In genomic region chr14:94394594-94395305, GRCh38 we compare ENCODE assay signal across 9 cellular contexts. TPM values are rescaled to one million over a fixed set of nuclear protein-coding genes. Genes with fewer than 3 reads are reported as not detected.
DNase-seq lines count a peak whose midpoint lies in the region; ATAC-seq and TF ChIP-seq lines count a peak whose summit lies in the region.
"Had no signal": no experiment of that assay in that cellular context is flagged by ENCODE, and none has a peak within 500 bp of the region (broad histone marks: within the 10 kb centered on the region; RNA-seq: fewer than 3 reads in every experiment).

No MANE protein-coding gene starts in this region.

- peaks cover 21% of the 10 kb centered on the region for H3K4me1 Mint-ChIP-seq in central memory CD8-positive, alpha-beta T cell
- H3K4me1 Mint-ChIP-seq in osteocyte (ENCODE audit: unreplicated experiment) = no peaks in the 10 kb centered on the region

- ATAC-seq in central memory CD8-positive, alpha-beta T cell (replicated peaks; ENCODE audit: extremely low read depth, poor library complexity, severe bottlenecking) = no peak
- no peak for ATAC-seq in HG03460 (IDR thresholded peaks at IDR 0.05; ENCODE audit: unreplicated experiment)

- H3K36me3 Mint-ChIP-seq in central memory CD8-positive, alpha-beta T cell (ENCODE audit: insufficient read depth) = no peaks in the 10 kb centered on the region
- H3K36me3 Mint-ChIP-seq in osteocyte (ENCODE audit: unreplicated experiment) = no peaks in the 10 kb centered on the region

- peaks cover 42% of the 10 kb centered on the region for H3K27me3 Mint-ChIP-seq in central memory CD8-positive, alpha-beta T cell
- H3K27me3 Mint-ChIP-seq in osteocyte (ENCODE audit: unreplicated experiment) = peaks cover 19% of the 10 kb centered on the region

- DNase-seq in AML-193 (lab: John Stamatoyannopoulos, UW) (peak; percentile 89 to 94), NB4 (ENCODE audit: low read depth) (peak; percentile 96), mucosa of gallbladder (ENCODE audit: low spot score) (peak; percentile 41), COR-L47 (lab: John Stamatoyannopoulos, UW) (no peak), osteocyte (ENCODE audit: extremely low spot score, unreplicated experiment) (no peak), NCI-H2107 (lab: John Stamatoyannopoulos, UW) (no peak)
- DNase-seq in central memory CD8-positive, alpha-beta T cell (ENCODE audit: low spot score in 2 of 2) = no peak

- H3K4me3 Mint-ChIP-seq in central memory CD8-positive, alpha-beta T cell = no peak overlapping the region
- H3K4me3 Mint-ChIP-seq in osteocyte (ENCODE audit: unreplicated experiment) = no peak overlapping the region

- no peak for TF ChIP-seq POLR2A in NB4 (IDR thresholded peaks at IDR 0.05; ENCODE audit: extremely low read depth, insufficient read length)

- H3K9me3 Mint-ChIP-seq in central memory CD8-positive, alpha-beta T cell = no peaks in the 10 kb centered on the region
- H3K9me3 Mint-ChIP-seq in osteocyte (ENCODE audit: unreplicated experiment) = no peaks in the 10 kb centered on the region

- TF ChIP-seq CTCF in NB4 (IDR thresholded peaks at IDR 0.05; ENCODE audit: low read depth, low read length) (no peak), osteocyte (IDR thresholded peaks at IDR 0.05) (no peak)

- no peak overlapping the region for H3K4me3 ChIP-seq in NB4 (ENCODE audit: low read depth, low read length)

- peak overlapping the region; percentile 1 for H3K27ac Mint-ChIP-seq in central memory CD8-positive, alpha-beta T cell (ENCODE audit: low read depth)
- H3K27ac Mint-ChIP-seq in osteocyte (ENCODE audit: unreplicated experiment) = no peak overlapping the region

RNA-seq across cellular contexts. Expression of gene SERPINA1, which starts 6.3 kb away (rescaled TPM):
- total RNA-seq in mucosa of gallbladder (348 TPM), osteocyte (not detected in 2 replicates)
- total RNA-seq: LHCN-M2 had no signal

RNA-seq across cellular contexts. Expression of gene SERPINA2, which starts 28.3 kb away (rescaled TPM):
- not detected for total RNA-seq in mucosa of gallbladder
- total RNA-seq in osteocyte = not detected in 2 replicates
- total RNA-seq: LHCN-M2 had no signal

RNA-seq across cellular contexts. Expression of gene SERPINA11, which starts 57.9 kb away (rescaled TPM):
- total RNA-seq in mucosa of gallbladder (0.14 TPM), osteocyte (not detected in 2 replicates)
- total RNA-seq: LHCN-M2 had no signal

Comparison
In these comparisons a context has a peak if more than half of its experiments do, and no peak if none do; other contexts are left out.
1. DNase-seq: peak in AML-193 (2 of 2), NB4 (single experiment) and mucosa of gallbladder (single experiment); none in central memory CD8-positive, alpha-beta T cell (0 of 2), COR-L47 (single experiment), osteocyte (single experiment) and NCI-H2107 (single experiment).
2. RNA of gene SERPINA1, which starts 6.3 kb away (total RNA-seq): 348 TPM in mucosa of gallbladder (single experiment); not detected in osteocyte; every median in the first group is over 100 times any median in the second.